ENCODE assay signal across 8 cellular contexts in genomic region chr6:70667256-70667710, GRCh38. TPM values are rescaled to one million over a fixed set of nuclear protein-coding genes. Genes with fewer than 3 reads are reported as not detected.
DNase-seq lines count a peak whose midpoint lies in the region; ATAC-seq and TF ChIP-seq lines count a peak whose summit lies in the region.

No MANE protein-coding gene starts in this region.

- TF ChIP-seq EP300 in neural cell (conservative IDR thresholded peaks at IDR 0.05; ENCODE audit: poor library complexity, severe bottlenecking): no peak

- H3K27me3 ChIP-seq in GM06990 (replicated peaks; ENCODE audit: control insufficient read depth, insufficient read depth, low read length) (no peaks in the 10 kb centered on the region), neural cell (ENCODE audit: insufficient read depth, low read depth, low read length) (peaks cover 3% of the 10 kb centered on the region)

- H3K9me2 ChIP-seq in neural cell (ENCODE audit: insufficient read depth, low read length): no peaks in the 10 kb centered on the region

- peak overlapping the region; percentile 100 for H2AFZ ChIP-seq in neural cell (ENCODE audit: low read depth, low read length)

- peak overlapping the region; percentile 84 for H3K9ac ChIP-seq in neural cell (ENCODE audit: low read length)

- H3K36me3 ChIP-seq in GM06990 (ENCODE audit: control insufficient read depth, insufficient read depth, low read length) (no peaks in the 10 kb centered on the region), neural cell (ENCODE audit: insufficient read depth, low read length) (no peaks in the 10 kb centered on the region)

- no peaks in the 10 kb centered on the region for H3F3A ChIP-seq in neural cell (ENCODE audit: insufficient read depth, low read length, poor library complexity, severe bottlenecking)

- no peaks in the 10 kb centered on the region for H3K9me3 ChIP-seq in neural cell (ENCODE audit: low read length)

- no peak for ATAC-seq in GM18498 (IDR thresholded peaks at IDR 0.05; ENCODE audit: unreplicated experiment)

- TF ChIP-seq RAD21 in neural cell (conservative IDR thresholded peaks at IDR 0.05): no peak

- peaks cover 40% of the 10 kb centered on the region for H3K79me2 ChIP-seq in neural cell (replicated peaks; ENCODE audit: insufficient read depth, low read length)

- peak overlapping the region; percentile 84 for H3K4me2 ChIP-seq in neural cell (ENCODE audit: low read length)

- H3K4me3 ChIP-seq in GM06990 (replicated peaks; ENCODE audit: low read depth, low read length) (peak overlapping the region; percentile 60), neural cell (ENCODE audit: low read length) (peak overlapping the region; percentile 93)
- peak overlapping the region; percentile 78 for H3K4me3 ChIP-seq in Jurkat, Clone E6-1 (ENCODE audit: low read length)

- H3K27ac ChIP-seq in cingulate gyrus (ENCODE audit: low read depth, low read length) (peak overlapping the region; percentile 83), neural cell (ENCODE audit: low read length) (peak overlapping the region; percentile 86)

- TF ChIP-seq CTCF in GM06990 (IDR thresholded peaks at IDR 0.05; ENCODE audit: insufficient read depth, low read length, poor library complexity, severe bottlenecking) (no peak), neural cell (IDR thresholded peaks at IDR 0.05; ENCODE audit: poor library complexity, severe bottlenecking) (no peak)

- H4K20me1 ChIP-seq in neural cell (ENCODE audit: insufficient read depth): no peaks in the 10 kb centered on the region

- DNase-seq in GM06990 (ENCODE audit: extremely low read depth, insufficient read length) (no peak), anterior cingulate cortex (lab: John Stamatoyannopoulos, UW) (no peak), GM03348 (ENCODE audit: low spot score) (no peak)
- DNase-seq in Jurkat, Clone E6-1 (ENCODE audit: low read depth, low spot score): no peak
- no peak for DNase-seq in stimulated activated CD4-positive, alpha-beta T cell treated with anti-CD3 and anti-CD28 coated beads, Interleukin-4, amount 100 ng/mL, for 1 hour

TF ChIP-seq in neural cell, 6 proteins besides CTCF, POLR2A, EP300 and RAD21:
- TF ChIP-seq SMC3 (conservative IDR thresholded peaks at IDR 0.05; ENCODE audit: poor library complexity) (no peak), POLR2AphosphoS5 (IDR thresholded peaks at IDR 0.05) (no peak), REST (IDR thresholded peaks at IDR 0.05; ENCODE audit: borderline replicate concordance) (no peak), MXI1 (conservative IDR thresholded peaks at IDR 0.05; ENCODE audit: poor library complexity, severe bottlenecking) (no peak), TAF1 (IDR thresholded peaks at IDR 0.05; ENCODE audit: low read depth) (no peak), EZH2 (IDR thresholded peaks at IDR 0.05; ENCODE audit: borderline replicate concordance, insufficient read depth, low read length, poor library complexity, severe bottlenecking) (no peak)
TF ChIP-seq in neural cell: peak in this region for 0.

RNA-seq across cellular contexts. Expression of gene SMAP1, which starts 0.4 kb away (rescaled TPM):
- 13.2 TPM for polyA plus RNA-seq in Jurkat, Clone E6-1 (2012; ENCODE audit: insufficient read depth, insufficient read length)
- polyA plus RNA-seq in neural cell: 43.6 and 43.7 TPM in 2 replicates
- 64.5 and 66.6 TPM in 2 replicates for polyA minus RNA-seq in neural cell
